ENCODE assay signal across 14 cellular contexts in genomic region chr12:94839347-94839746, GRCh38.
DNase-seq lines count a peak whose midpoint lies in the region; ATAC-seq, FAIRE-seq and TF ChIP-seq lines count a peak whose summit lies in the region.
"Had no signal": no experiment of that assay in that cellular context is flagged by ENCODE, and none has a peak within 500 bp of the region (broad histone marks: within the 10 kb centered on the region; RNA-seq: fewer than 3 reads in every experiment).

No MANE protein-coding gene starts in this region.

- no peaks in the 10 kb centered on the region for H3K9me3 ChIP-seq in body of pancreas
- H3K9me3 ChIP-seq: neutrophil had no signal

- TF ChIP-seq CTCF in body of pancreas (IDR thresholded peaks at IDR 0.05), result no peak

- WGBS in body of pancreas, 2 donors, result 88% methylated on average over 5 of the region's 5 CpGs

- ATAC-seq in GM19395 (IDR thresholded peaks at IDR 0.05; ENCODE audit: unreplicated experiment), result peak; percentile 74
- ATAC-seq in HG02642 (IDR thresholded peaks at IDR 0.05; ENCODE audit: poor library complexity, unreplicated experiment), result peak; percentile 79
- peak; percentile 69 for ATAC-seq in HG03342 (IDR thresholded peaks at IDR 0.05; ENCODE audit: unreplicated experiment)
- no peak for ATAC-seq in body of pancreas
- ATAC-seq: heart right ventricle had no signal

- no peak overlapping the region for H3K4me3 ChIP-seq in body of pancreas
- H3K4me3 ChIP-seq: heart right ventricle had no signal

- H3K27me3 ChIP-seq in body of pancreas, result no peaks in the 10 kb centered on the region

- no peaks in the 10 kb centered on the region for H3K36me3 ChIP-seq in body of pancreas (replicated peaks in 1 of 2; ENCODE audit: insufficient read depth in 1 of 2, low read depth in 2 of 2)
- H3K36me3 ChIP-seq: heart right ventricle, neutrophil had no signal

- H3K27ac ChIP-seq in body of pancreas, result no peak overlapping the region
- H3K27ac ChIP-seq: heart right ventricle, neutrophil had no signal

- H3K4me1 ChIP-seq in body of pancreas, result no peaks in the 10 kb centered on the region

- FAIRE-seq in GM12892 (lab: Jason Lieb, UNC), result peak; percentile 17
- FAIRE-seq: urothelium cell line had no signal

- DNase-seq in GM12892 (ENCODE audit: insufficient read length) (no peak), T-helper 2 cell (no peak), body of pancreas (no peak), HPDE6-E6E7 (ENCODE audit: extremely low spot score) (no peak), mucosa of gallbladder (ENCODE audit: low spot score) (no peak)
- DNase-seq: activated CD4-positive, alpha-beta T cell treated with anti-CD3 and anti-CD28 coated beads, Interleukin-2, amount 10 ng/mL, durations not matched to agents 24 days and 14 days; heart right ventricle; NCI-H2171; OCI-M1 had no signal

- TF ChIP-seq POLR2A in GM12892 (IDR thresholded peaks at IDR 0.05; ENCODE audit: low read depth, low read length) (no peak), body of pancreas (IDR thresholded peaks at IDR 0.05) (no peak)

- intact Hi-C loops in body of pancreas (cut with DNase I), result no loop called here
